In genomic region chr6:97658090-97658489, GRCh38 we compare ENCODE assay signal across 8 cellular contexts.
"Had no signal": no experiment of that assay in that cellular context is flagged by ENCODE, and none has a peak within 500 bp of the region (broad histone marks: within the 10 kb centered on the region; RNA-seq: fewer than 3 reads in every experiment).

No MANE protein-coding gene starts in this region.

- H2AFZ ChIP-seq: GM23248, GM23338 had no signal

- H3K4me3 Mint-ChIP-seq: GM23338, H9, HFFc6 had no signal

- H3K4me2 ChIP-seq: GM23338 had no signal

- H3K4me3 ChIP-seq: GM23248, GM23338, HAP-1 had no signal

- H3K36me3 ChIP-seq: HAP-1 had no signal

- DNase-seq: GM23248, GOT3, H7, H9, HCEC 1CT, HFFc6 had no signal

- H3K9me3 ChIP-seq: HAP-1 had no signal

- H3K27ac Mint-ChIP-seq: GM23338, H9, HFFc6 had no signal

- H3K9ac ChIP-seq: GM23248 had no signal

- H3K9me3 Mint-ChIP-seq: GM23338, H9 had no signal

- H3K27ac ChIP-seq: GM23248 had no signal
